In the genomic region with DNA sequence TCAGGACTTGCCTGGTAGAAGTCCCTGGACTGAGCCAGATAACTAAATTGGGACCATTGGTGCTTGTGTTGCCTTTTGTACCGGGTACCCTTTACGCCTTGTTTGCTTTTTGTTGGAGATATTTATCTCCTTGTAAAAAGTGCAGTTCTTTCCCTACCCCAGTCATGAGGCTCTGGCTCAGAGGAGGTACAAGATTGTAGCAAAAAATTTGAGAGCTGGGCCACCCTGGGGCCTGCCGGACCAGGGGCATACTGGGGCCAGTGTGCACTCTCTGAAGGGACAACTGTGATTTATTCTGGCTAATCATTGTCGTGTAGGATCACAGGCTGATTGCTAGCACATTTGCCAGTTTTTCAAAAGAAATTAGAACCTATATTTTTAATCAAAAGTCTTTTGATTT, we compare ENCODE assay signal across 23 cellular contexts. TPM values are rescaled to one million over a fixed set of nuclear protein-coding genes. Genes with fewer than 3 reads are reported as not detected.
DNase-seq lines count a peak whose midpoint lies in the region; ATAC-seq and TF ChIP-seq lines count a peak whose summit lies in the region.
"Had no signal": no experiment of that assay in that cellular context is flagged by ENCODE, and none has a peak within 500 bp of the region (broad histone marks: within the 10 kb centered on the region; RNA-seq: fewer than 3 reads in every experiment).

No MANE protein-coding gene starts in this region.

- POLR2A ChIA-PET in CD4-positive, alpha-beta T cell (lab: Charles Lee): interaction anchor here (1.6 kb wide), 1 partner anchor 26 kb away, joined by 3 read pairs; no protein-coding TSS in a partner anchor

- H3K27ac Mint-ChIP-seq in CD4-positive, alpha-beta T cell: peak overlapping the region; percentile 46
- H3K27ac Mint-ChIP-seq in memory B cell (peak overlapping the region; percentile 77), neural progenitor cell (no peak overlapping the region)
- H3K27ac Mint-ChIP-seq in stimulated activated memory B cell treated with anti-CD40 and anti-IgM and Interleukin-4, amounts not matched to agents 10 μg/mL and 1 μg/mL and 100 μg/mL, for 72 hours: peak overlapping the region; percentile 97
- H3K27ac Mint-ChIP-seq: stimulated activated naive CD8-positive, alpha-beta T cell treated with anti-CD3 and anti-CD28 coated beads, Interleukin-15, Interleukin-2, amounts not matched to agents 100 ng/mL and 50 ng/mL, for 24 hours had no signal

- no peaks in the 10 kb centered on the region for H3K27me3 ChIP-seq in CD4-positive, alpha-beta T cell (ENCODE audit: control insufficient read depth, insufficient read depth, low read length)
- no peaks in the 10 kb centered on the region for H3K27me3 ChIP-seq in neural progenitor cell
- H3K27me3 ChIP-seq: transverse colon had no signal

- H3K9me3 Mint-ChIP-seq in CD4-positive, alpha-beta T cell: no peaks in the 10 kb centered on the region
- H3K9me3 Mint-ChIP-seq in memory B cell: no peaks in the 10 kb centered on the region
- no peaks in the 10 kb centered on the region for H3K9me3 Mint-ChIP-seq in stimulated activated memory B cell treated with anti-CD40 and anti-IgM and Interleukin-4, amounts not matched to agents 10 μg/mL and 1 μg/mL and 100 μg/mL, for 72 hours
- H3K9me3 Mint-ChIP-seq in neural progenitor cell: peaks cover 2% of the 10 kb centered on the region
- H3K9me3 Mint-ChIP-seq: stimulated activated naive CD8-positive, alpha-beta T cell treated with anti-CD3 and anti-CD28 coated beads, Interleukin-15, Interleukin-2, amounts not matched to agents 100 ng/mL and 50 ng/mL, for 24 hours had no signal

- H3K9ac ChIP-seq in neural progenitor cell: no peak overlapping the region
- H3K9ac ChIP-seq: KMS-11 had no signal

- no peak overlapping the region for H3K27ac ChIP-seq in CD4-positive, alpha-beta T cell (ENCODE audit: low read depth, low read length)
- H3K27ac ChIP-seq in VCaP (peak overlapping the region; percentile 100), neural progenitor cell (no peak overlapping the region)
- H3K27ac ChIP-seq: KMS-11 had no signal

- H3K4me3 ChIP-seq in neural progenitor cell: no peak overlapping the region
- H3K4me3 ChIP-seq: transverse colon had no signal

- H3K4me1 Mint-ChIP-seq in CD4-positive, alpha-beta T cell (ENCODE audit: low read depth): peaks cover 53% of the 10 kb centered on the region
- H3K4me1 Mint-ChIP-seq in memory B cell (peaks cover 25% of the 10 kb centered on the region), neural progenitor cell (peaks cover 58% of the 10 kb centered on the region)
- H3K4me1 Mint-ChIP-seq in stimulated activated memory B cell treated with anti-CD40 and anti-IgM and Interleukin-4, amounts not matched to agents 10 μg/mL and 1 μg/mL and 100 μg/mL, for 72 hours: peaks cover 45% of the 10 kb centered on the region

- no peaks in the 10 kb centered on the region for H3K79me2 ChIP-seq in neural progenitor cell (ENCODE audit: low read depth)

- TF ChIP-seq CTCF in CD4-positive, alpha-beta T cell (IDR thresholded peaks at IDR 0.05): no peak
- no peak for TF ChIP-seq CTCF in VCaP (conservative IDR thresholded peaks at IDR 0.05)
- TF ChIP-seq CTCF in neural progenitor cell (IDR thresholded peaks at IDR 0.05): no peak

- H3K4me2 ChIP-seq in neural progenitor cell: no peak overlapping the region
- H3K4me2 ChIP-seq: KMS-11 had no signal

- CTCF ChIA-PET in CD4-positive, alpha-beta T cell (lab: Charles Lee): interaction anchor here (1.6 kb wide), 1 partner anchor 48 kb away, joined by 7 read pairs; no protein-coding TSS in a partner anchor

- no peak overlapping the region for H3K4me3 Mint-ChIP-seq in CD4-positive, alpha-beta T cell
- H3K4me3 Mint-ChIP-seq in memory B cell: no peak overlapping the region
- no peak overlapping the region for H3K4me3 Mint-ChIP-seq in stimulated activated memory B cell treated with anti-CD40 and anti-IgM and Interleukin-4, amounts not matched to agents 10 μg/mL and 1 μg/mL and 100 μg/mL, for 72 hours
- H3K4me3 Mint-ChIP-seq in neural progenitor cell: no peak overlapping the region
- H3K4me3 Mint-ChIP-seq: brain; stimulated activated naive CD8-positive, alpha-beta T cell treated with anti-CD3 and anti-CD28 coated beads, Interleukin-15, Interleukin-2, amounts not matched to agents 100 ng/mL and 50 ng/mL, for 24 hours had no signal

- H3K27me3 Mint-ChIP-seq in CD4-positive, alpha-beta T cell: no peaks in the 10 kb centered on the region
- H3K27me3 Mint-ChIP-seq in memory B cell (no peaks in the 10 kb centered on the region), neural progenitor cell (ENCODE audit: insufficient read depth, low read depth) (peaks cover 12% of the 10 kb centered on the region)
- no peaks in the 10 kb centered on the region for H3K27me3 Mint-ChIP-seq in stimulated activated memory B cell treated with anti-CD40 and anti-IgM and Interleukin-4, amounts not matched to agents 10 μg/mL and 1 μg/mL and 100 μg/mL, for 72 hours
- H3K27me3 Mint-ChIP-seq: brain; stimulated activated naive CD8-positive, alpha-beta T cell treated with anti-CD3 and anti-CD28 coated beads, Interleukin-15, Interleukin-2, amounts not matched to agents 100 ng/mL and 50 ng/mL, for 24 hours had no signal

- no peak for DNase-seq in CD4-positive, alpha-beta T cell
- DNase-seq in memory B cell (ENCODE audit: low spot score in 2 of 2): no peak
- no peak for DNase-seq in neural progenitor cell (ENCODE audit: low spot score)
- no peak for DNase-seq in DMS 273 treated with DMSO at 0.1 percent for 48 hours (lab: John Stamatoyannopoulos, UW)
- no peak for DNase-seq in EL
- no peak for DNase-seq in NCI-H1092 treated with DMSO at 0.1 percent for 48 hours (lab: John Stamatoyannopoulos, UW)
- DNase-seq: activated CD4-positive, alpha-beta T cell treated with anti-CD3 and anti-CD28 coated beads for 4 hours; activated CD8-positive, alpha-beta memory T cell treated with anti-CD3 and anti-CD28 coated beads for 24 hours; activated T-cell treated with anti-CD3 and anti-CD28 coated beads, Interleukin-2, amount 50 U/mL, for 1 hour; Caco-2; DND-41; kidney glomerular epithelial cell; NCI-H1436; NCI-H446; OCI-M1; T-helper 2 cell; transverse colon had no signal

- peaks cover 13% of the 10 kb centered on the region for H4K20me1 ChIP-seq in neural progenitor cell (ENCODE audit: low read depth)

- peaks cover 74% of the 10 kb centered on the region for H3K36me3 Mint-ChIP-seq in CD4-positive, alpha-beta T cell (ENCODE audit: low read depth)
- peaks cover 9% of the 10 kb centered on the region for H3K36me3 Mint-ChIP-seq in memory B cell
- peaks cover 63% of the 10 kb centered on the region for H3K36me3 Mint-ChIP-seq in stimulated activated memory B cell treated with anti-CD40 and anti-IgM and Interleukin-4, amounts not matched to agents 10 μg/mL and 1 μg/mL and 100 μg/mL, for 72 hours
- H3K36me3 Mint-ChIP-seq in neural progenitor cell: peaks cover 19% of the 10 kb centered on the region

- no peak overlapping the region for H2AFZ ChIP-seq in neural progenitor cell (replicated peaks)

- no peaks in the 10 kb centered on the region for H3K9me3 ChIP-seq in CD4-positive, alpha-beta T cell (ENCODE audit: control insufficient read depth, low read length)
- H3K9me3 ChIP-seq in neural progenitor cell (ENCODE audit: low read depth): no peaks in the 10 kb centered on the region
- H3K9me3 ChIP-seq: Caco-2, transverse colon had no signal

- intact Hi-C loops in CD4-positive, alpha-beta T cell (cut with DNase I, micrococcal nuclease): loop anchor here in 1 of 2 experiments (5.0 kb wide), 1 partner anchor 37 kb away; no protein-coding TSS in a partner anchor

- H3K36me3 ChIP-seq in neural progenitor cell: no peaks in the 10 kb centered on the region

- H3K4me1 ChIP-seq in neural progenitor cell: peaks cover 13% of the 10 kb centered on the region

- H3F3A ChIP-seq in neural progenitor cell (ENCODE audit: low read depth): peaks cover 4% of the 10 kb centered on the region

- no peak for ATAC-seq in CD4-positive, alpha-beta T cell (ENCODE audit: poor library complexity)
- ATAC-seq in memory B cell (ENCODE audit: low read depth): no peak
- no peak for ATAC-seq in stimulated activated memory B cell treated with anti-CD40 and anti-IgM and Interleukin-4, amounts not matched to agents 10 μg/mL and 1 μg/mL and 100 μg/mL, for 72 hours
- ATAC-seq: HCT116 had no signal

RNA-seq across cellular contexts. Expression of gene TPCN1, which starts 13.2 kb away (rescaled TPM):
- 10 to 100 TPM; 52.4 to 59.7 TPM for total RNA-seq in CD4-positive, alpha-beta T cell
- total RNA-seq in neural progenitor cell (ENCODE audit: low replicate concordance): 12.2 and 19.1 TPM in 2 replicates

RNA-seq across cellular contexts. Expression of gene RITA1, which starts 49.0 kb away (rescaled TPM):
- total RNA-seq in CD4-positive, alpha-beta T cell: 1 to 10 TPM; 2.9 to 3.3 TPM
- 13.7 and 22.5 TPM in 2 replicates for total RNA-seq in neural progenitor cell (ENCODE audit: low replicate concordance)

RNA-seq across cellular contexts. Expression of gene DDX54, which starts 49.2 kb away (rescaled TPM):
- total RNA-seq in CD4-positive, alpha-beta T cell: 10 to 100 TPM; 56.8 to 61.1 TPM
- 36.9 and 72.9 TPM in 2 replicates for total RNA-seq in neural progenitor cell (ENCODE audit: low replicate concordance)
